Comparison of ENCODE assay signal across 1 cellular context in genomic region chr12:31991815-31992214, GRCh38.
TF ChIP-seq lines count a peak whose summit lies in the region.

No MANE protein-coding gene starts in this region.

TF ChIP-seq in H1, 55 proteins besides CTCF, POLR2A, EP300 and RAD21:
- TF ChIP-seq SP2 (IDR thresholded peaks at IDR 0.05; ENCODE audit: low read length) (no peak), POU5F1 (IDR thresholded peaks at IDR 0.05; ENCODE audit: low read depth, low read length) (no peak), CBX5 (IDR thresholded peaks at IDR 0.05; ENCODE audit: low read depth, low read length) (no peak), SIN3A (conservative IDR thresholded peaks at IDR 0.05 in 1 of 2, IDR thresholded peaks at IDR 0.05 in 1 of 2; ENCODE audit: low read depth in 1 of 2, low read length in 2 of 2) (no peak), JUND (IDR thresholded peaks at IDR 0.05; ENCODE audit: low read length) (no peak), SIRT6 (IDR thresholded peaks at IDR 0.05; ENCODE audit: low read length) (no peak), KDM4A (IDR thresholded peaks at IDR 0.05; ENCODE audit: low read depth, low read length, severe bottlenecking) (no peak), NRF1 (IDR thresholded peaks at IDR 0.05; ENCODE audit: low read depth, low read length) (no peak), BRCA1 (IDR thresholded peaks at IDR 0.05; ENCODE audit: low read depth, low read length) (no peak), CREB1 (IDR thresholded peaks at IDR 0.05) (no peak), CBX8 (IDR thresholded peaks at IDR 0.05; ENCODE audit: borderline replicate concordance, low read depth, low read length) (no peak), YY1 (IDR thresholded peaks at IDR 0.05; ENCODE audit: low read depth, low read length) (no peak), CEBPB (IDR thresholded peaks at IDR 0.05; ENCODE audit: low read depth, low read length) (no peak), KDM1A (IDR thresholded peaks at IDR 0.05; ENCODE audit: borderline replicate concordance, low read length) (no peak), HDAC6 (IDR thresholded peaks at IDR 0.05; ENCODE audit: low read depth, low read length) (no peak), MAFK (IDR thresholded peaks at IDR 0.05; ENCODE audit: low read depth, low read length) (no peak), BACH1 (IDR thresholded peaks at IDR 0.05; ENCODE audit: low read length) (no peak)
